Comparison of ENCODE assay signal across 8 cellular contexts in the genomic region with DNA sequence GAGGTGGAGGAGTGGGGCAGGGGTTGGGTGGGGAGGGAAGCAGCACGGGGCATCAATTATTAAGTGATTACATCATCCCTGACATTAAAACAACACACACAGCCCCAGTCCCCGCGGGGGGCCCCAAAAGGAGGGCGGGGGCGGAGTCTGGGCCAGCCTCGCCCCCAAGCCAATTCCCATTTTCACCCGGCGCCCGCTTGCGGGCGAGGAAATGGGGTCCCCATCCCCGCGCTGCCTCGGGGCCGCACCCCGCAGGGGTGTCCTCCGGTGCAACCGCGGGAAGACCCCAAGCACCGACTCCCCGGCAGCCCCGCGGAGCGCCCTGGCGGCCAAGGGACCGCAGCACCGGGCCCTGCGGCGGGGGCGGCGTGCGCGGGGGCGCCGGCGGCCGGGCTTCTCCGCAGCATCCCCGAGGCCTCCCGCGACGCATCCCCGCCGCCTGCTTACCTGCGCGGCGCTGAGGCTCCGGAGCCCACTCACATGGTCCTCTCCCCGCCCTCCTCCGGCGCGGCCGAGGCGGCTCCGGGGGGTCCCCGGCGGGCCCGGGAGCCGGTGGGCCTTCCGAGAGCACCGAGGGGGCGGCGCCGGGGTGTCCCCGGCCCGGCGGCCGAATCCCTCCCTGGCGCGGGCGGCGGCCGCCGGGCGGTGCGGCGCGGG. TPM values are rescaled to one million over a fixed set of nuclear protein-coding genes. Genes with fewer than 3 reads are reported as not detected.
DNase-seq lines count a peak whose midpoint lies in the region; ATAC-seq lines count a peak whose summit lies in the region.

No MANE protein-coding gene starts in this region.

- DNase-seq in NK-92 treated with Interleukin-12 subunit alpha and Interleukin-12 subunit beta, amount 100 ng/mL, for 24 hours (lab: John Stamatoyannopoulos, UW), result peak; percentile 68
- DNase-seq in NK-92 (lab: John Stamatoyannopoulos, UW; ENCODE audit: unreplicated experiment) (no peak), T-cell (peak; percentile 31 to 77 (median 62)), anterior cingulate cortex (lab: John Stamatoyannopoulos, UW) (peak in 34 of 58 donors; percentile 20 to 76 (median 50)), HT-29 (ENCODE audit: low spot score) (no peak)

- H3K4me1 Mint-ChIP-seq in T-cell, result peaks cover 48 to 57% (median 52%) of the 10 kb centered on the region in 3 donors

- POLR2A ChIA-PET in T-cell (lab: Charles Lee), result interaction anchor here in 1 of 2 donors (1.0 to 1.8 kb wide), 3 partner anchors 29 to 202 kb away, joined by 3 to 11 read pairs (median 4); no protein-coding TSS in a partner anchor

- peak overlapping the region; percentile 94 to 95 for H3K27ac Mint-ChIP-seq in T-cell

- H3K27ac ChIP-seq in skin epidermis, result peak overlapping the region; percentile 65 to 91 (median 84)

- H3K4me3 ChIP-seq in iPS-11a (ENCODE audit: low read depth, low read length) (peak overlapping the region; percentile 71), skin epidermis (peak overlapping the region; percentile 55 to 87 (median 74))

- no peaks in the 10 kb centered on the region for H3K27me3 Mint-ChIP-seq in T-cell

- no peaks in the 10 kb centered on the region for H3K9me3 Mint-ChIP-seq in T-cell

- H3K36me3 Mint-ChIP-seq in T-cell, result peaks cover 8% of the 10 kb centered on the region

- H3K4me3 Mint-ChIP-seq in T-cell, result peak overlapping the region; percentile 96 to 99 (median 98)

- CTCF ChIA-PET in T-cell (lab: Charles Lee), result interaction anchor here in 1 of 2 donors (0.6 to 1.9 kb wide), 8 partner anchors 16 to 614 kb away, joined by 3 to 6 read pairs (median 3); a partner anchor contains a TSS

- ATAC-seq in HG03196 (IDR thresholded peaks at IDR 0.05; ENCODE audit: unreplicated experiment) (peak; percentile 10), T-cell (replicated peaks in 1 of 4) (peak; percentile 15 to 33 (median 29))

RNA-seq across cellular contexts. Expression of a gene that starts 0.6 kb away (rescaled TPM):
- 100 to 1,000 TPM; 466 to 573 (median 534) TPM for total RNA-seq in T-cell
- total RNA-seq in HT-29 (2014; rRNA removed; shearing (Covaris generic)), result 10.9 and 13.9 TPM in 2 replicates

Comparison
In these comparisons a context has a peak if more than half of its experiments do, and no peak if none do; other contexts are left out.
1. DNase-seq: peak in NK-92 treated with Interleukin-12 subunit alpha and Interleukin-12 subunit beta, amount 100 ng/mL, for 24 hours (single experiment), T-cell (34 of 34) and anterior cingulate cortex (34 of 58); none in NK-92 (single experiment) and HT-29 (single experiment).
2. RNA of a gene that starts 0.6 kb away (total RNA-seq): 466 to 573 TPM in T-cell; 10.9 to 13.9 TPM in HT-29; every median in the first group is over 10 times any median in the second.